ENCODE assay signal across 8 cellular contexts in genomic region chr1:39105061-39105840, GRCh38.
DNase-seq lines count a peak whose midpoint lies in the region; ATAC-seq and TF ChIP-seq lines count a peak whose summit lies in the region.

No MANE protein-coding gene starts in this region.

- TF ChIP-seq CTCF in Peyer's patch (IDR thresholded peaks at IDR 0.05), result peak in 1 of 6 experiments; percentile 13

- H3K14ac ChIP-seq in neuronal stem cell (ENCODE audit: low read length), result peak overlapping the region; percentile 86

- peak overlapping the region; percentile 86 for H2AFZ ChIP-seq in neuronal stem cell (ENCODE audit: low read length)

- no peaks in the 10 kb centered on the region for H3K9me3 ChIP-seq in Peyer's patch
- H3K9me3 ChIP-seq in neuronal stem cell (replicated peaks in 1 of 2; ENCODE audit: control insufficient read depth in 2 of 2, insufficient read depth in 1 of 2, low read depth in 1 of 2, low read length in 2 of 2), result no peaks in the 10 kb centered on the region

- peak overlapping the region; percentile 99 for H2BK5ac ChIP-seq in neuronal stem cell (ENCODE audit: low read length)

- H3K27ac ChIP-seq in Peyer's patch (peak overlapping the region; percentile 75 to 98 (median 84)), neuronal stem cell (replicated peaks; ENCODE audit: low read length) (peak overlapping the region; percentile 91)

- peak overlapping the region; percentile 82 for H3K23ac ChIP-seq in neuronal stem cell (ENCODE audit: low read depth, low read length, poor library complexity)

- H2BK15ac ChIP-seq in neuronal stem cell (ENCODE audit: low read length), result peak overlapping the region; percentile 92

- no peaks in the 10 kb centered on the region for H3K79me1 ChIP-seq in neuronal stem cell (ENCODE audit: low read depth, low read length)

- peak overlapping the region; percentile 85 for H4K91ac ChIP-seq in neuronal stem cell (ENCODE audit: low read depth, low read length, poor library complexity)

- no peaks in the 10 kb centered on the region for H3K36me3 ChIP-seq in Peyer's patch
- no peaks in the 10 kb centered on the region for H3K36me3 ChIP-seq in neuronal stem cell (replicated peaks in 1 of 2; ENCODE audit: control insufficient read depth in 2 of 2, insufficient read depth in 2 of 2, low read length in 2 of 2)

- H2BK120ac ChIP-seq in neuronal stem cell (ENCODE audit: low read depth, low read length), result peak overlapping the region; percentile 84

- H4K8ac ChIP-seq in neuronal stem cell (ENCODE audit: low read depth, low read length), result peak overlapping the region; percentile 94

- peak overlapping the region; percentile 96 for H3K9ac ChIP-seq in neuronal stem cell (ENCODE audit: low read depth, low read length, poor library complexity)

- H3K4me1 ChIP-seq in Peyer's patch (peaks cover 0 to 39% (median 5%) of the 10 kb centered on the region in 4 donors), neuronal stem cell (ENCODE audit: control insufficient read depth in 2 of 2, insufficient read depth in 1 of 2, low read depth in 1 of 2, low read length in 2 of 2) (peaks cover 16 to 31% of the 10 kb centered on the region in 2 donors)

- H2AK5ac ChIP-seq in neuronal stem cell (ENCODE audit: low read depth, low read length), result peak overlapping the region; percentile 95

- peak; percentile 30 for ATAC-seq in HG02973 (IDR thresholded peaks at IDR 0.05; ENCODE audit: unreplicated experiment)

- H3K18ac ChIP-seq in neuronal stem cell (ENCODE audit: low read length), result peak overlapping the region; percentile 99

- peak overlapping the region; percentile 66 for H3K4me2 ChIP-seq in neuronal stem cell (ENCODE audit: insufficient read depth, low read length, poor library complexity, severe bottlenecking)

- H3K4ac ChIP-seq in neuronal stem cell (ENCODE audit: low read length), result peak overlapping the region; percentile 95

- no peaks in the 10 kb centered on the region for H3K27me3 ChIP-seq in Peyer's patch
- H3K27me3 ChIP-seq in neuronal stem cell (ENCODE audit: control insufficient read depth in 3 of 3, insufficient read depth in 3 of 3, low read depth in 1 of 3, low read length in 3 of 3), result no peaks in the 10 kb centered on the region

- peak; percentile 42 for TF ChIP-seq POLR2A in GM10847 (IDR thresholded peaks at IDR 0.05; ENCODE audit: extremely low read depth, insufficient read length)
- TF ChIP-seq POLR2A in Peyer's patch (IDR thresholded peaks at IDR 0.05), result peak in 1 of 2 donors; percentile 85

- peak overlapping the region; percentile 70 to 98 (median 86) for H3K4me3 ChIP-seq in Peyer's patch
- peak overlapping the region; percentile 64 to 94 for H3K4me3 ChIP-seq in neuronal stem cell (ENCODE audit: low read length in 2 of 2)

- no CpG with 5 or more reads among the region's 116 CpGs for WGBS in neuronal stem cell (ENCODE audit: extremely low coverage in 2 of 2, insufficient read length in 2 of 2, insufficient replicate concordance in 1 of 2), 2 donors

- DNase-seq in Peyer's patch (peak; percentile 42 to 89 (median 87)), globus pallidus (ENCODE audit: low spot score) (peak; percentile 65), neuronal stem cell (ENCODE audit: low spot score) (no peak), ureter (ENCODE audit: low spot score) (peak; percentile 72), MV-4-11 (lab: John Stamatoyannopoulos, UW) (no peak)
- peak; percentile 21 for DNase-seq in activated gamma-delta T cell treated with anti-CD3 and anti-CD28 coated beads, Interleukin-2, amount 50 U/mL, for 16 hours (ENCODE audit: low read depth)

- peak overlapping the region; percentile 78 for H2BK12ac ChIP-seq in neuronal stem cell (ENCODE audit: low read length)

Comparison
In these comparisons a context has a peak if more than half of its experiments do, and no peak if none do; other contexts are left out.
1. DNase-seq: peak in Peyer's patch (3 of 3), activated gamma-delta T cell treated with anti-CD3 and anti-CD28 coated beads, Interleukin-2, amount 50 U/mL, for 16 hours (single experiment), globus pallidus (single experiment) and ureter (single experiment); none in neuronal stem cell (single experiment) and MV-4-11 (single experiment).